ENCODE assay signal across 13 cellular contexts in genomic region chr6:111957623-111958315, GRCh38.
DNase-seq lines count a peak whose midpoint lies in the region; TF ChIP-seq lines count a peak whose summit lies in the region.
"Had no signal": no experiment of that assay in that cellular context is flagged by ENCODE, and none has a peak within 500 bp of the region (broad histone marks: within the 10 kb centered on the region; RNA-seq: fewer than 3 reads in every experiment).

No MANE protein-coding gene starts in this region.

- H3K4me3 ChIP-seq in WERI-Rb-1 (ENCODE audit: low read depth, low read length) (no peak overlapping the region), osteoblast (ENCODE audit: insufficient read depth, low read length) (no peak overlapping the region), right atrium auricular region (no peak overlapping the region)
- H3K4me3 ChIP-seq: A549, adrenal gland had no signal

- H3K9me3 ChIP-seq in WERI-Rb-1 (ENCODE audit: severe bottlenecking): no peaks in the 10 kb centered on the region
- no peaks in the 10 kb centered on the region for H3K9me3 ChIP-seq in osteoblast (ENCODE audit: low read depth, low read length)
- H3K9me3 ChIP-seq in right atrium auricular region: no peaks in the 10 kb centered on the region
- H3K9me3 ChIP-seq: A549, adrenal gland had no signal

- no peaks in the 10 kb centered on the region for H3K36me3 ChIP-seq in WERI-Rb-1
- no peaks in the 10 kb centered on the region for H3K36me3 ChIP-seq in osteoblast (ENCODE audit: insufficient read depth, low read length)
- H3K36me3 ChIP-seq in right atrium auricular region: no peaks in the 10 kb centered on the region
- H3K36me3 ChIP-seq: adrenal gland had no signal

- DNase-seq in DMS79 treated with DMSO at 0.1 percent for 48 hours (lab: John Stamatoyannopoulos, UW) (peak; percentile 25), DMS79 (lab: John Stamatoyannopoulos, UW) (no peak), NCI-H146 (lab: John Stamatoyannopoulos, UW) (peak; percentile 56), WERI-Rb-1 (peak; percentile 25), osteoblast (ENCODE audit: insufficient read length, low spot score, missing footprints) (peak; percentile 80), right atrium auricular region (ENCODE audit: low spot score) (no peak), T1000 (lab: John Stamatoyannopoulos, UW) (no peak), GM03348 (ENCODE audit: low spot score) (no peak)
- DNase-seq: activated CD4-positive, alpha-beta T cell treated with anti-CD3 and anti-CD28 coated beads, Interleukin-2, amount 10 ng/mL, durations not matched to agents 7 days and 5 days; adrenal gland; occipital lobe; T-helper 17 cell had no signal

- no peak overlapping the region for H3K27ac ChIP-seq in WERI-Rb-1
- H3K27ac ChIP-seq in osteoblast (ENCODE audit: low read depth, low read length): no peak overlapping the region
- H3K27ac ChIP-seq in right atrium auricular region: no peak overlapping the region
- H3K27ac ChIP-seq: A549, adrenal gland had no signal

- no peak for TF ChIP-seq CTCF in WERI-Rb-1 (IDR thresholded peaks at IDR 0.05; ENCODE audit: low read depth, low read length)
- TF ChIP-seq CTCF in osteoblast (IDR thresholded peaks at IDR 0.05; ENCODE audit: extremely low read depth, low read depth, low read length): no peak
- TF ChIP-seq CTCF in right atrium auricular region (IDR thresholded peaks at IDR 0.05): no peak

- no peaks in the 10 kb centered on the region for H4K20me1 ChIP-seq in osteoblast (ENCODE audit: insufficient read depth, low read length)

- H3K27me3 ChIP-seq in WERI-Rb-1 (ENCODE audit: insufficient read depth, low read depth, severe bottlenecking) (no peaks in the 10 kb centered on the region), osteoblast (ENCODE audit: insufficient read depth, low read length) (no peaks in the 10 kb centered on the region), right atrium auricular region (no peaks in the 10 kb centered on the region)
- H3K27me3 ChIP-seq: adrenal gland had no signal

- H3K4me1 ChIP-seq in osteoblast (ENCODE audit: insufficient read depth, low read length) (peaks cover 2% of the 10 kb centered on the region), right atrium auricular region (no peaks in the 10 kb centered on the region)
- H3K4me1 ChIP-seq: A549, adrenal gland had no signal

- H3K79me2 ChIP-seq in osteoblast (ENCODE audit: insufficient read depth, low read length): no peaks in the 10 kb centered on the region

- H3K4me2 ChIP-seq in osteoblast (ENCODE audit: insufficient read depth, low read length): no peak overlapping the region
- H3K4me2 ChIP-seq: A549 had no signal

- H2AFZ ChIP-seq in osteoblast (ENCODE audit: low read length): no peak overlapping the region

Comparison
In these comparisons a context has a peak if more than half of its experiments do, and no peak if none do; other contexts are left out.
1. DNase-seq: peak in DMS79 treated with DMSO at 0.1 percent for 48 hours (single experiment), NCI-H146 (single experiment), WERI-Rb-1 (single experiment) and osteoblast (single experiment); none in DMS79 (single experiment), right atrium auricular region (single experiment), T1000 (single experiment) and GM03348 (single experiment).